Comparison of ENCODE assay signal across 28 cellular contexts in genomic region chr3:151415289-151415688, GRCh38. TPM values are rescaled to one million over a fixed set of nuclear protein-coding genes. Genes with fewer than 3 reads are reported as not detected.
"Had no signal": no experiment of that assay in that cellular context is flagged by ENCODE, and none has a peak within 500 bp of the region (broad histone marks: within the 10 kb centered on the region; RNA-seq: fewer than 3 reads in every experiment).

No MANE protein-coding gene starts in this region.

- ATAC-seq: gastrocnemius medialis, heart right ventricle, left lung, left ventricle myocardium superior, lower lobe of right lung, mucosa of descending colon had no signal

- H3K27me3 ChIP-seq: dorsolateral prefrontal cortex, esophagus muscularis mucosa, gastrocnemius medialis, heart right ventricle, left lung had no signal

- DNase-seq: dermis blood vessel endothelial cell; dorsolateral prefrontal cortex; effector CD4-positive, alpha-beta T cell; effector memory CD4-positive, alpha-beta T cell; foreskin fibroblast; foreskin melanocyte; gastrocnemius medialis; glutamatergic neuron; head of caudate nucleus; heart right ventricle; hippocampal formation; left cardiac atrium; left lung; left ventricle myocardium superior; lower lobe of right lung; mesenchymal stem cell; mucosa of descending colon; naive B cell had no signal

- H3K9me3 ChIP-seq: esophagus muscularis mucosa, gastrocnemius medialis, left lung, lower lobe of right lung, mucosa of descending colon had no signal

- H3K36me3 ChIP-seq: esophagus muscularis mucosa, gastrocnemius medialis, heart right ventricle, left lung, lower lobe of right lung had no signal

- H3K27ac ChIP-seq: coronary artery, dorsolateral prefrontal cortex, esophagus muscularis mucosa, gastrocnemius medialis, heart right ventricle, left lung, lower lobe of right lung had no signal

- H3K4me3 ChIP-seq: coronary artery, dorsolateral prefrontal cortex, esophagus muscularis mucosa, gastrocnemius medialis, heart right ventricle, left lung, lower lobe of right lung, mucosa of descending colon had no signal

RNA-seq across cellular contexts. Expression of gene P2RY12, which starts 30.7 kb away (rescaled TPM):
- total RNA-seq: dermis blood vessel endothelial cell, endothelial cell of umbilical vein, epithelial cell of proximal tubule, glomerular endothelial cell, kidney epithelial cell, lung microvascular endothelial cell, mesothelial cell of epicardium, myocyte had no signal
- polyA plus RNA-seq: endothelial cell of umbilical vein, keratinocyte had no signal

RNA-seq across cellular contexts. Expression of gene IGSF10, which starts 45.6 kb away (rescaled TPM):
- total RNA-seq: endothelial cell of umbilical vein, lung microvascular endothelial cell had no signal
